Comparison of ENCODE assay signal across 16 cellular contexts in the genomic region with DNA sequence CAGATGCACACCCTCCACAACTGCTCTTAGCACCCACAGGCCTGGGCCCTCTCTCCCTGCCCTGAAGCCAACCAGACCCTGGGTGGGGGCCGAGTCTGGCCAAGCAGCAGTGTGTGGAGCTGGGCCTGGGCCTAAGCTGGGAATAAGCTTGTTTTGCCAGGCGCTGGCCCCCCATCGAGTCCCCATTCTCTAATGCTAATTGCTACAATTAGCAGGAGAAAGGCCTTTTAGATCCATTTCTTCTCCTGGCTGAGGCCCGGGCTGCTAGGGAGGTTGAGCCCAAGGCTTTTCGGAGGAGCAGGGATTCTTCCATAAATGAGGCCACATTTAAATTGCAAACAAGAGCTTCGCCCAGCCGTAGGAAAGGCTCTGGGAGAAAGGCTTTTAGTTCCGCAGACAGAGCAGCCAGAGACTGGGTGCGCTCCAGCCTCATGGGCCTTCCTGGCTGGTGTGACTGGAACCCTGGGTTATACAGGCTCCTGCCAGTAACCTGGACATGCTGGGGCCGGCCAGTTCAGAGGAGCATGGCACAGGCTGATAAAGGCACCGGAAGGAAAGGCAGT. TPM values are rescaled to one million over a fixed set of nuclear protein-coding genes. Genes with fewer than 3 reads are reported as not detected.
DNase-seq lines count a peak whose midpoint lies in the region; ATAC-seq and TF ChIP-seq lines count a peak whose summit lies in the region.
"Had no signal": no experiment of that assay in that cellular context is flagged by ENCODE, and none has a peak within 500 bp of the region (broad histone marks: within the 10 kb centered on the region; RNA-seq: fewer than 3 reads in every experiment).

No MANE protein-coding gene starts in this region.

- H3K4me1 ChIP-seq in ectodermal cell (ENCODE audit: control insufficient read depth, insufficient read depth, low read length) = peaks cover 37% of the 10 kb centered on the region
- peaks cover 0 to 7% (median 0%) of the 10 kb centered on the region in 4 donors for H3K4me1 ChIP-seq in right lobe of liver
- peaks cover 16 to 37% (median 25%) of the 10 kb centered on the region in 4 donors for H3K4me1 ChIP-seq in upper lobe of left lung
- H3K4me1 ChIP-seq in esophagus squamous epithelium = peaks cover 0 to 59% (median 3%) of the 10 kb centered on the region in 3 donors
- no peaks in the 10 kb centered on the region for H3K4me1 ChIP-seq in foreskin keratinocyte

- no peak overlapping the region for H3K4me3 ChIP-seq in ectodermal cell (ENCODE audit: insufficient read depth, low read depth, low read length)
- no peak overlapping the region for H3K4me3 ChIP-seq in right lobe of liver
- no peak overlapping the region for H3K4me3 ChIP-seq in upper lobe of left lung
- H3K4me3 ChIP-seq in esophagus squamous epithelium = no peak overlapping the region
- H3K4me3 ChIP-seq: lung, Peyer's patch had no signal

- intact Hi-C loops in right lobe of liver (cut with DNase I) (no loop called here), esophagus squamous epithelium (cut with DNase I) (no loop called here)

- TF ChIP-seq CTCF in right lobe of liver (IDR thresholded peaks at IDR 0.05) = no peak
- TF ChIP-seq CTCF in upper lobe of left lung (IDR thresholded peaks at IDR 0.05) = no peak
- no peak for TF ChIP-seq CTCF in esophagus squamous epithelium (IDR thresholded peaks at IDR 0.05)
- TF ChIP-seq CTCF in foreskin keratinocyte (conservative IDR thresholded peaks at IDR 0.05) = no peak

- ATAC-seq in right lobe of liver = no peak
- no peak for ATAC-seq in upper lobe of left lung (ENCODE audit: low FRiP score in 2 of 2)
- no peak for ATAC-seq in foreskin keratinocyte
- ATAC-seq: stimulated activated naive CD8-positive, alpha-beta T cell treated with anti-CD3 and anti-CD28 coated beads, Interleukin-15, amount 100 ng/mL, for 72 hours had no signal

- WGBS in ectodermal cell, 2 experiments = 6 to 7% methylated on average over 11 of the region's 11 CpGs
- 40% methylated on average over 1 of the region's 11 CpGs for WGBS in right lobe of liver (ENCODE audit: insufficient coverage, low coverage, low lambda C conversion rate, missing lambda C conversion rate)
- 86 to 87% methylated on average over 10 to 11 of the region's 11 CpGs for WGBS in upper lobe of left lung, 2 donors
- 88 to 95% methylated on average over 3 of the region's 11 CpGs for WGBS in esophagus squamous epithelium, 2 donors

- H3K27ac ChIP-seq in ectodermal cell (ENCODE audit: insufficient read depth, low read depth, low read length, poor library complexity, severe bottlenecking) (peak overlapping the region; percentile 60), right lobe of liver (no peak overlapping the region), upper lobe of left lung (peak overlapping the region in 3 of 4 donors; percentile 5 to 49 (median 26)), esophagus squamous epithelium (no peak overlapping the region), foreskin keratinocyte (no peak overlapping the region)
- H3K27ac ChIP-seq: Peyer's patch had no signal

- DNase-seq in activated naive CD4-positive, alpha-beta T cell treated with anti-CD3 and anti-CD28 coated beads, Interleukin-2, amount 50 U/mL, for 16 hours = peak; percentile 3
- no peak for DNase-seq in activated naive CD4-positive, alpha-beta T cell (lab: John Stamatoyannopoulos, UW)
- peak in 2 of 3 donors; percentile 31 to 45 for DNase-seq in right lobe of liver
- DNase-seq in upper lobe of left lung = peak in 1 of 2 donors; percentile 38
- no peak for DNase-seq in esophagus squamous epithelium (lab: John Stamatoyannopoulos, UW)
- DNase-seq in GOT3 (lab: John Stamatoyannopoulos, UW) = no peak
- no peak for DNase-seq in foreskin keratinocyte
- DNase-seq: central memory CD4-positive, alpha-beta T cell; HCEC 1CT; KG1; NCI-H1694; NCI-H524 treated with DMSO at 0.1 percent for 48 hours; stimulated activated naive CD8-positive, alpha-beta T cell treated with anti-CD3 and anti-CD28 coated beads, Interleukin-15, amount 100 ng/mL, for 72 hours had no signal

- H3K9me3 ChIP-seq in ectodermal cell (ENCODE audit: control insufficient read depth, low read length) (no peaks in the 10 kb centered on the region), right lobe of liver (no peaks in the 10 kb centered on the region), upper lobe of left lung (no peaks in the 10 kb centered on the region), esophagus squamous epithelium (no peaks in the 10 kb centered on the region)
- H3K9me3 ChIP-seq: Peyer's patch had no signal

- TF ChIP-seq POLR2A in right lobe of liver (IDR thresholded peaks at IDR 0.05) (no peak), upper lobe of left lung (IDR thresholded peaks at IDR 0.05) (no peak), esophagus squamous epithelium (IDR thresholded peaks at IDR 0.05) (no peak)

- no peak for TF ChIP-seq EP300 in upper lobe of left lung (IDR thresholded peaks at IDR 0.05)

- H3K36me3 ChIP-seq in ectodermal cell (ENCODE audit: control insufficient read depth, insufficient read depth, low read length) = no peaks in the 10 kb centered on the region
- H3K36me3 ChIP-seq in right lobe of liver = no peaks in the 10 kb centered on the region
- no peaks in the 10 kb centered on the region for H3K36me3 ChIP-seq in upper lobe of left lung
- no peaks in the 10 kb centered on the region for H3K36me3 ChIP-seq in esophagus squamous epithelium
- H3K36me3 ChIP-seq: Peyer's patch had no signal

- peaks cover 15% of the 10 kb centered on the region for H3K27me3 ChIP-seq in ectodermal cell (ENCODE audit: control insufficient read depth, insufficient read depth, low read length, poor library complexity, severe bottlenecking)
- no peaks in the 10 kb centered on the region for H3K27me3 ChIP-seq in right lobe of liver
- H3K27me3 ChIP-seq in upper lobe of left lung = no peaks in the 10 kb centered on the region
- H3K27me3 ChIP-seq in esophagus squamous epithelium = no peaks in the 10 kb centered on the region
- H3K27me3 ChIP-seq in foreskin keratinocyte = no peaks in the 10 kb centered on the region
- H3K27me3 ChIP-seq: Peyer's patch had no signal

RNA-seq across cellular contexts. Expression of gene KCNQ1OT1, which starts 6.4 kb away (rescaled TPM):
- polyA plus RNA-seq in ectodermal cell (2013, experiment 1 of 4) = 0.28 TPM
- polyA plus RNA-seq in ectodermal cell (2013, experiment 2 of 4) = 0.39 TPM
- polyA plus RNA-seq in ectodermal cell (2013, experiment 3 of 4) = 0.21 TPM
- 0.28 TPM for polyA plus RNA-seq in ectodermal cell (2013, experiment 4 of 4)
- total RNA-seq in right lobe of liver (1 to 10 TPM in 2 of 6 experiments, under 1 TPM in 4; 0.37 to 1.7 (median 0.60) TPM), upper lobe of left lung (1 to 10 TPM; 1.1 to 6.3 (median 4.1) TPM), esophagus squamous epithelium (1 to 10 TPM in 2 of 4 donors, under 1 TPM in 2; 0.21 to 1.9 (median 1.2) TPM), foreskin keratinocyte (0.25 and 0.34 TPM in 2 replicates)
- under 0.01 TPM in 2 replicates for polyA plus RNA-seq in foreskin keratinocyte

Comparison
In these comparisons a context has a peak if more than half of its experiments do, and no peak if none do; other contexts are left out.
1. DNase-seq: peak in activated naive CD4-positive, alpha-beta T cell treated with anti-CD3 and anti-CD28 coated beads, Interleukin-2, amount 50 U/mL, for 16 hours (single experiment) and right lobe of liver (2 of 3); none in activated naive CD4-positive, alpha-beta T cell (0 of 4), esophagus squamous epithelium (single experiment), GOT3 (single experiment) and foreskin keratinocyte (0 of 2).
2. H3K27ac ChIP-seq: peak in ectodermal cell (single experiment) and upper lobe of left lung (3 of 4); none in right lobe of liver (0 of 3), esophagus squamous epithelium (0 of 4) and foreskin keratinocyte (single experiment).